ENCODE assay signal across 11 cellular contexts in the genomic region with DNA sequence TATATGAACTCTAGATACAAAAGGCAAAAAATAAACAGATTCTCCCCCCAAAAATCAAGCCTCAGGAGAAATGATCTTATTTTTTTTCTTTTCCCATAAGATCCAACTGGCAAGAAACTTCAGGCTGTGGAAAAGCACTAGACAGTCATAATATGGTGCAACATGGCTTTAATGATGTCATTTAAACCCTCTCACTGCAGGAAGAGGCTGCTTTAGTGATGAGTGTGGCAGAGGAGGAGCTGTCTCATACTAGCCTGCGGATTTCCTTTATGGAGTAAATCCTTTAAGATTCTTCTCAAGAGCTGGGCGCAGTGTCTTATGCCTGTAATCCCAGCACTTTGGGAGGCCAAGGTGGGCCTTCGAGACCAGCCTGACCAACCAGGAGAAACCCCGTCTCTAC.
DNase-seq lines count a peak whose midpoint lies in the region; ATAC-seq and TF ChIP-seq lines count a peak whose summit lies in the region.
"Had no signal": no experiment of that assay in that cellular context is flagged by ENCODE, and none has a peak within 500 bp of the region (broad histone marks: within the 10 kb centered on the region; RNA-seq: fewer than 3 reads in every experiment).

No MANE protein-coding gene starts in this region.

- H3K9me2 ChIP-seq in GM23248 (ENCODE audit: insufficient read depth) (no peaks in the 10 kb centered on the region), PC-9 (ENCODE audit: insufficient read depth) (no peaks in the 10 kb centered on the region)

- no peaks in the 10 kb centered on the region for H3K27me3 Mint-ChIP-seq in activated T-cell treated with anti-CD3 and anti-CD28 coated beads, Interleukin-2, amount 50 U/mL, for 4 hours (ENCODE audit: low read depth)

- TF ChIP-seq CTCF in PC-9 (conservative IDR thresholded peaks at IDR 0.05): no peak
- TF ChIP-seq CTCF in upper lobe of right lung (IDR thresholded peaks at IDR 0.05): no peak

- intact Hi-C loops in PC-9 (cut with micrococcal nuclease; ENCODE audit: unreplicated experiment): no loop called here
- intact Hi-C loops in upper lobe of right lung (cut with DNase I): no loop called here

- peak overlapping the region; percentile 59 for H3K9ac ChIP-seq in GM23248

- H3K4me3 ChIP-seq in GM23248 (0 out of 2 replicates have a peak overlapping the region, but pooled peaks have one; percentile 6), PC-9 (no peak overlapping the region), upper lobe of right lung (no peak overlapping the region)

- H4K20me1 ChIP-seq in GM23248 (ENCODE audit: insufficient read depth): no peaks in the 10 kb centered on the region
- H4K20me1 ChIP-seq in PC-9 (ENCODE audit: insufficient read depth): no peaks in the 10 kb centered on the region

- H3K4me3 Mint-ChIP-seq in activated T-cell treated with anti-CD3 and anti-CD28 coated beads, Interleukin-2, amount 50 U/mL, for 4 hours: no peak overlapping the region
- H3K4me3 Mint-ChIP-seq: activated T-cell treated with anti-CD3 and anti-CD28 coated beads, Interleukin-2, amount 50 U/mL, for 72 hours had no signal

- H3K4me1 Mint-ChIP-seq in activated T-cell treated with anti-CD3 and anti-CD28 coated beads, Interleukin-2, amount 50 U/mL, for 4 hours (ENCODE audit: low read depth): peaks cover 9% of the 10 kb centered on the region

- H3K36me3 ChIP-seq in GM23248 (ENCODE audit: low read depth) (no peaks in the 10 kb centered on the region), PC-9 (ENCODE audit: low read depth) (no peaks in the 10 kb centered on the region), upper lobe of right lung (no peaks in the 10 kb centered on the region)

- CTCF ChIA-PET in PC-9 (lab: Charles Lee): interaction anchor here (0.6 kb wide), 1 partner anchor 192 kb away, joined by 6 read pairs; no protein-coding TSS in a partner anchor

- H3K9me3 Mint-ChIP-seq in activated T-cell treated with anti-CD3 and anti-CD28 coated beads, Interleukin-2, amount 50 U/mL, for 4 hours: peaks cover 6% of the 10 kb centered on the region

- H3K27ac ChIP-seq in GM23248 (peak overlapping the region; percentile 90), PC-9 (0 out of 2 replicates have a peak overlapping the region, but pooled peaks have one; percentile 11), epithelial cell of prostate (peak overlapping the region; percentile 76), upper lobe of right lung (no peak overlapping the region)

- peaks cover 35% of the 10 kb centered on the region for H3K4me1 ChIP-seq in GM23248 (ENCODE audit: insufficient read depth)
- no peaks in the 10 kb centered on the region for H3K4me1 ChIP-seq in PC-9 (replicated peaks; ENCODE audit: insufficient read depth)
- peaks cover 6% of the 10 kb centered on the region for H3K4me1 ChIP-seq in upper lobe of right lung

- POLR2A ChIA-PET in PC-9 (lab: Charles Lee; ENCODE audit: unreplicated experiment): no interaction called here

- H3K27me3 ChIP-seq in GM23248 (replicated peaks; ENCODE audit: insufficient read depth) (no peaks in the 10 kb centered on the region), PC-9 (ENCODE audit: insufficient read depth, low read depth) (no peaks in the 10 kb centered on the region), upper lobe of right lung (no peaks in the 10 kb centered on the region)

- WGBS in GM23248 (ENCODE audit: low coverage in 1 of 2, low lambda C conversion rate in 2 of 2, missing lambda C conversion rate in 2 of 2), 2 experiments: 30 to 33% methylated on average over 4 of the region's 4 CpGs

- in situ Hi-C loops in GM23248 (cut with MboI): no loop called here

- H2AFZ ChIP-seq in GM23248 (peak overlapping the region; percentile 37), PC-9 (no peak overlapping the region)

- H3K9me3 ChIP-seq in GM23248 (ENCODE audit: low read depth) (no peaks in the 10 kb centered on the region), PC-9 (ENCODE audit: insufficient read depth, low read depth) (no peaks in the 10 kb centered on the region), upper lobe of right lung (no peaks in the 10 kb centered on the region)

- no TSS peak for BruUV-seq in PC-9 (replicated peaks; lab: Mats Ljungman, UMichigan)

- H3K36me3 Mint-ChIP-seq in activated T-cell treated with anti-CD3 and anti-CD28 coated beads, Interleukin-2, amount 50 U/mL, for 4 hours (ENCODE audit: insufficient read depth): no peaks in the 10 kb centered on the region

- H3F3A ChIP-seq in GM23248 (ENCODE audit: insufficient read depth): peaks cover 43% of the 10 kb centered on the region
- no peaks in the 10 kb centered on the region for H3F3A ChIP-seq in PC-9 (ENCODE audit: insufficient read depth, low read depth)

- DNase-seq in GM23248 (peak; percentile 97), PC-9 (peak in 1 of 2 experiments; percentile 52), epithelial cell of prostate (ENCODE audit: low read depth, low spot score) (peak; percentile 64), renal cortical epithelial cell (ENCODE audit: low read depth) (peak; percentile 79), upper lobe of right lung (no peak)
- no peak for DNase-seq in effector CD4-positive, alpha-beta T cell
- DNase-seq in activated T-cell treated with anti-CD3 and anti-CD28 coated beads, Interleukin-2, amount 50 U/mL, for 4 hours: no peak
- DNase-seq: activated T-cell treated with anti-CD3 and anti-CD28 coated beads, Interleukin-2, amount 50 U/mL, for 72 hours; NCI-H69 had no signal

- ATAC-seq in upper lobe of right lung (no peak), GM21619 (IDR thresholded peaks at IDR 0.05; ENCODE audit: unreplicated experiment) (no peak)
- no peak for ATAC-seq in activated T-cell treated with anti-CD3 and anti-CD28 coated beads, Interleukin-2, amount 50 U/mL, for 4 hours
- ATAC-seq: activated T-cell treated with anti-CD3 and anti-CD28 coated beads, Interleukin-2, amount 50 U/mL, for 72 hours; left lobe of liver had no signal

- H3K4me2 ChIP-seq in GM23248 (ENCODE audit: unreplicated experiment) (peak overlapping the region; percentile 50), PC-9 (no peak overlapping the region)

- H3K79me2 ChIP-seq in GM23248 (ENCODE audit: insufficient read depth): no peaks in the 10 kb centered on the region
- no peaks in the 10 kb centered on the region for H3K79me2 ChIP-seq in PC-9 (ENCODE audit: low read depth)

Comparison
In these comparisons a context has a peak if more than half of its experiments do, and no peak if none do; other contexts are left out.
1. DNase-seq: peak in GM23248 (single experiment), epithelial cell of prostate (single experiment) and renal cortical epithelial cell (single experiment); none in upper lobe of right lung (single experiment), effector CD4-positive, alpha-beta T cell (single experiment) and activated T-cell treated with anti-CD3 and anti-CD28 coated beads, Interleukin-2, amount 50 U/mL, for 4 hours (single experiment).